In the genomic region with DNA sequence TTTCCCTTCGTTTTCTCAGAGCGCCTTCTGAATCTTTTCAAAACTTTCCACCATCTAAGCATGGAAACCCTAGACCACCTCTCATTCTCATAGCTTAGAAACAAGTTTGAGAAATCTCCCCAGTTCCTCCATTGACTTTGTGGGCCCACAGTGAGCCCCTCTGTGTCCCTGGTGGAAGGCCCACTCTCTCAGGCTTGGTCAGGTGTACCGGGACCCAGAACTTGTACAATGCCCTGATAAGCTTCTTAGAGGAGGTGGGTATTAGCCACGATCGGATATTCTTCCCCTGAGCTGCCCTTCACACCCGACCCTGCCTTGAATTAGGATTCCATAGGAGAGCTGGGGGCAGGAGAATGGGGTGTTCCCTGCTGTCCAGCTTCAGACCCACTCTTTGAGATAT, we compare ENCODE assay signal across 16 cellular contexts. TPM values are rescaled to one million over a fixed set of nuclear protein-coding genes. Genes with fewer than 3 reads are reported as not detected.
DNase-seq lines count a peak whose midpoint lies in the region; ATAC-seq, FAIRE-seq and TF ChIP-seq lines count a peak whose summit lies in the region.
"Had no signal": no experiment of that assay in that cellular context is flagged by ENCODE, and none has a peak within 500 bp of the region (broad histone marks: within the 10 kb centered on the region; RNA-seq: fewer than 3 reads in every experiment).

A gene (plus strand): TSS at position 301 of the 400 bp plus-strand sequence. CDS start 2,143 bp downstream, outside the sequence.

- no peak within 1 kb of the TSS for H3K27ac ChIP-seq in breast epithelium
- H3K27ac ChIP-seq: C4-2B, Peyer's patch had no signal

- H3K36me3 Mint-ChIP-seq in MCF 10A (ENCODE audit: insufficient read depth, unreplicated experiment) (peaks cover 26% of the 10 kb centered on the region), endothelial cell (ENCODE audit: low read depth, unreplicated experiment) (peaks cover 26% of the 10 kb centered on the region), osteocyte (ENCODE audit: unreplicated experiment) (peaks cover 24% of the 10 kb centered on the region)

- POLR2A ChIA-PET in MCF 10A (lab: Yijun Ruan, JAX) = no interaction called here

- H3K27ac Mint-ChIP-seq in MCF 10A (ENCODE audit: low read depth, unreplicated experiment) (no peak within 1 kb of the TSS), endothelial cell (ENCODE audit: unreplicated experiment) (no peak within 1 kb of the TSS), osteocyte (ENCODE audit: unreplicated experiment) (no peak within 1 kb of the TSS)

- DNase-seq in breast epithelium (ENCODE audit: low spot score in 2 of 2) (no peak), MCF 10A (ENCODE audit: unreplicated experiment) (no peak), endothelial cell (ENCODE audit: low spot score) (no peak), osteocyte (ENCODE audit: extremely low spot score, unreplicated experiment) (no peak), ureter (ENCODE audit: low spot score) (no peak), H54 (ENCODE audit: insufficient read length, low spot score) (no peak)
- DNase-seq: Caco-2, NCI-H1092 treated with DMSO at 0.1 percent for 48 hours, NCI-H1694 treated with DMSO at 0.1 percent for 48 hours, Peyer's patch, SHP77 treated with DMSO at 0.1 percent for 48 hours had no signal

- BruUV-seq in MCF 10A (replicated peaks; lab: Mats Ljungman, UMichigan) = no TSS peak

- H3K9me3 ChIP-seq in breast epithelium = no peaks in the 10 kb centered on the region
- H3K9me3 ChIP-seq: Caco-2, HAP-1, Peyer's patch had no signal

- no peak within 1 kb of the TSS for H3K4me3 ChIP-seq in breast epithelium
- H3K4me3 ChIP-seq: HAP-1, K562, Peyer's patch had no signal

- H3K4me3 Mint-ChIP-seq in MCF 10A (ENCODE audit: unreplicated experiment) = no peak within 1 kb of the TSS
- H3K4me3 Mint-ChIP-seq in endothelial cell (ENCODE audit: unreplicated experiment) = no peak within 1 kb of the TSS
- no peak within 1 kb of the TSS for H3K4me3 Mint-ChIP-seq in osteocyte (ENCODE audit: unreplicated experiment)

- no peaks in the 10 kb centered on the region for H3K4me1 Mint-ChIP-seq in MCF 10A (ENCODE audit: insufficient read depth, unreplicated experiment)
- H3K4me1 Mint-ChIP-seq in endothelial cell (ENCODE audit: unreplicated experiment) = peaks cover 20% of the 10 kb centered on the region
- H3K4me1 Mint-ChIP-seq in osteocyte (ENCODE audit: unreplicated experiment) = no peaks in the 10 kb centered on the region

- H3K27me3 Mint-ChIP-seq in MCF 10A (ENCODE audit: insufficient read depth, unreplicated experiment) (no peaks in the 10 kb centered on the region), endothelial cell (ENCODE audit: unreplicated experiment) (peaks cover 1% of the 10 kb centered on the region), osteocyte (ENCODE audit: unreplicated experiment) (no peaks in the 10 kb centered on the region)

- no peaks in the 10 kb centered on the region for H3K4me1 ChIP-seq in breast epithelium
- H3K4me1 ChIP-seq: Caco-2, HAP-1, Peyer's patch had no signal

- CTCF ChIA-PET in MCF 10A (lab: Yijun Ruan, JAX) = interaction anchor here (0.6 to 3.6 kb wide), 4 partner anchors 11 to 729 kb away, joined by 3 to 16 read pairs (median 3); a partner anchor contains a TSS

- no peaks in the 10 kb centered on the region for H3K27me3 ChIP-seq in breast epithelium
- H3K27me3 ChIP-seq: Peyer's patch had no signal

- ATAC-seq in GM18517 (IDR thresholded peaks at IDR 0.05; ENCODE audit: unreplicated experiment) (no peak), GM19035 (IDR thresholded peaks at IDR 0.05; ENCODE audit: unreplicated experiment) (no peak)

- FAIRE-seq in H54 (lab: Jason Lieb, UNC) = no peak
- FAIRE-seq: K562 had no signal

- TF ChIP-seq POLR2A in breast epithelium (IDR thresholded peaks at IDR 0.05) = no peak
- TF ChIP-seq POLR2A in H54 (IDR thresholded peaks at IDR 0.05; ENCODE audit: low read depth, low read length) = no peak

- intact Hi-C loops in breast epithelium (cut with DNase I; ENCODE audit: low total_unique reads) (no loop called here), MCF 10A (cut with micrococcal nuclease) (no loop called here)

- H3K36me3 ChIP-seq in breast epithelium = no peaks in the 10 kb centered on the region
- H3K36me3 ChIP-seq: HAP-1 had no signal

- TF ChIP-seq CTCF in breast epithelium (IDR thresholded peaks at IDR 0.05) (no peak), MCF 10A (IDR thresholded peaks at IDR 0.05; ENCODE audit: unreplicated experiment) (no peak), endothelial cell (IDR thresholded peaks at IDR 0.05; ENCODE audit: unreplicated experiment) (no peak), osteocyte (IDR thresholded peaks at IDR 0.05) (no peak)

- H3K9me3 Mint-ChIP-seq in MCF 10A (ENCODE audit: unreplicated experiment) = no peaks in the 10 kb centered on the region
- H3K9me3 Mint-ChIP-seq in endothelial cell (ENCODE audit: unreplicated experiment) = no peaks in the 10 kb centered on the region
- H3K9me3 Mint-ChIP-seq in osteocyte (ENCODE audit: unreplicated experiment) = no peaks in the 10 kb centered on the region

RNA-seq across cellular contexts. Expression of the gene that starts here (rescaled TPM):
- total RNA-seq in breast epithelium (10 to 100 TPM in 2 of 3 donors, 1 to 10 TPM in 1; 9.5 to 12.3 (median 10.7) TPM), MCF 10A (2022) (8.2 TPM in 2 replicates), endothelial cell (ENCODE audit: unreplicated experiment) (20.7 TPM), osteocyte (14.8 and 17.2 TPM in 2 replicates), ureter (24.9 TPM)
